8 cellular contexts compared by ENCODE assay signal in the genomic region with DNA sequence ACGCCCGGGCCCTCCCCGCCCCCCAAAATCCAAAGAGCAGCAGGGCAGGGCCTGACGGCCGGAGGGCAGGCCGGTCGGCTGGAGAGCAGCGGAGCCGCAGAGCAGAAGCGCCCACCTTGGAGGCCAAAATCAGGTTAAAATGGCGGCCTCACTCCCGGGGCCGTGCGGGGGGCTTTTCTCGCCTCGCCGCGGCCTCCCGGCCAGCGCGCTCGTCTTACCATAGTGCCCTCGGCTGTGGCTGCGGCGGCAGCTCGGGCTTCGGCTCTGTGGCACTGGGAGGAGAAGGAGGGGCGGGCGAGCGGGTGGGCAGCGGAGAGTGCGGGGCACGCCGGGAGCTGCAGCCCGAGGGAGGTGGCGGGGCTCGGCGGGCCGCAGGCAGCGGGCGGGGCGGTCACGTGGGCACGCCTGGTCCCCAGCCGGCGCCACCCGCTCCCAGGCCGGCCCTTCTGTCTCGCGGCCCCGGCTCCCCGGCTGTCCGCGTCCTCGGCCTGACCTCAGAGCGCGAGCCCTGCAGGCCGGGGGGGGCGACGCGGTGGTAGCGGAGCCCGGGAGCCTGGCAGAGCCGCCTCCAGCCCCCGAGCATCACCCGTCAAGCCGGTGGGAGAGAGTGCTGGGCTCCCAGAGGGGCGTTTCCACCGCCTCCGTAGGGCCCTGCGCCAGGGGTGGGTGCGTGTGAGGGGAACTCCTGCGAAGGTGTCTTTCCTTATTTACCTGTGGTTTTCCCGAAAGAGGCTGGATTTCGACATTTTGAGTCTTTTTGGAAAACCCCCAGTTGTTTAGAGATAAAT. TPM values are rescaled to one million over a fixed set of nuclear protein-coding genes. Genes with fewer than 3 reads are reported as not detected.
DNase-seq lines count a peak whose midpoint lies in the region; ATAC-seq lines count a peak whose summit lies in the region.

A gene (minus strand): TSS at position 274 of the 788 bp plus-strand sequence. CDS start 53 bp downstream, at position 221.

- peaks cover 22 to 36% (median 30%) of the 10 kb centered on the region in 4 donors for H3K4me1 Mint-ChIP-seq in CD4-positive, CD25-positive, alpha-beta regulatory T cell

- H3K4me3 Mint-ChIP-seq in CD4-positive, CD25-positive, alpha-beta regulatory T cell, result peak within 1 kb of the TSS; percentile 92 to 98 (median 95)

- no peaks in the 10 kb centered on the region for H3K36me3 ChIP-seq in CD4-positive, CD25-positive, alpha-beta regulatory T cell (ENCODE audit: control insufficient read depth, insufficient read depth, low read length)

- H3K9me3 ChIP-seq in CD4-positive, CD25-positive, alpha-beta regulatory T cell (ENCODE audit: control insufficient read depth in 2 of 2, low read length in 2 of 2), result no peaks in the 10 kb centered on the region

- ATAC-seq in CD4-positive, CD25-positive, alpha-beta regulatory T cell (ENCODE audit: low read depth in 2 of 2), result peak; percentile 85 to 86
- peak; percentile 74 for ATAC-seq in GM19395 (IDR thresholded peaks at IDR 0.05; ENCODE audit: unreplicated experiment)
- ATAC-seq in HG03521 (IDR thresholded peaks at IDR 0.05; ENCODE audit: unreplicated experiment), result peak; percentile 79

- peaks cover 5% of the 10 kb centered on the region for H3K36me3 Mint-ChIP-seq in CD4-positive, CD25-positive, alpha-beta regulatory T cell

- H3K27ac Mint-ChIP-seq in CD4-positive, CD25-positive, alpha-beta regulatory T cell, result peak within 1 kb of the TSS; percentile 88 to 94 (median 93)

- DNase-seq in CD4-positive, CD25-positive, alpha-beta regulatory T cell, result peak; percentile 56 to 70 (median 68)
- DNase-seq in NCI-H774 (lab: John Stamatoyannopoulos, UW) (peak; percentile 84), medulla oblongata (ENCODE audit: extremely low spot score) (peak; percentile 91)
- peak; percentile 15 to 58 for DNase-seq in activated CD8-positive, alpha-beta memory T cell treated with anti-CD3 and anti-CD28 coated beads for 1 hour (ENCODE audit: extremely low read depth in 1 of 2, low read depth in 1 of 2)
- peak; percentile 70 for DNase-seq in effector CD8-positive, alpha-beta T cell (lab: John Stamatoyannopoulos, UW)
- DNase-seq in stimulated activated CD4-positive, alpha-beta T cell treated with anti-CD3 and anti-CD28 coated beads, TNF-alpha, amount 100 ng/mL, for 48 hours (ENCODE audit: low read depth in 3 of 3), result peak; percentile 23 to 57 (median 49)

- peaks cover 11% of the 10 kb centered on the region for H3K4me1 ChIP-seq in CD4-positive, CD25-positive, alpha-beta regulatory T cell (ENCODE audit: control insufficient read depth, insufficient read depth, low read length, poor library complexity, severe bottlenecking)

- H3K27ac ChIP-seq in CD4-positive, CD25-positive, alpha-beta regulatory T cell (ENCODE audit: insufficient read depth, low read length, poor library complexity, severe bottlenecking), result peak within 1 kb of the TSS; percentile 71

- peaks cover 5% of the 10 kb centered on the region for H3K27me3 Mint-ChIP-seq in CD4-positive, CD25-positive, alpha-beta regulatory T cell

- H3K9me3 Mint-ChIP-seq in CD4-positive, CD25-positive, alpha-beta regulatory T cell, result no peaks in the 10 kb centered on the region

- H3K27me3 ChIP-seq in CD4-positive, CD25-positive, alpha-beta regulatory T cell (ENCODE audit: control insufficient read depth, insufficient read depth, low read length), result peaks cover 4% of the 10 kb centered on the region

- peak within 1 kb of the TSS; percentile 96 for H3K4me3 ChIP-seq in CD4-positive, CD25-positive, alpha-beta regulatory T cell (ENCODE audit: low read depth, low read length)

RNA-seq across cellular contexts. Expression of the gene that starts here (rescaled TPM):
- 27.8 TPM for total RNA-seq in CD4-positive, CD25-positive, alpha-beta regulatory T cell
- 10 to 100 TPM in 1 of 4 donors, 1 to 10 TPM in 3; 7.1 to 11.1 (median 7.5) TPM for polyA plus RNA-seq in CD4-positive, CD25-positive, alpha-beta regulatory T cell

Comparison
In these comparisons a context has a peak if more than half of its experiments do, and no peak if none do; other contexts are left out.
1. Peak in every context shown above with its lines: DNase-seq, ATAC-seq, H3K4me3 ChIP-seq and H3K27ac ChIP-seq.
2. DNase-seq: peak in every context shown above with its lines; median percentile 91 in medulla oblongata; 84 in NCI-H774; 70 in effector CD8-positive, alpha-beta T cell; 68 in CD4-positive, CD25-positive, alpha-beta regulatory T cell; 49 in stimulated activated CD4-positive, alpha-beta T cell treated with anti-CD3 and anti-CD28 coated beads, TNF-alpha, amount 100 ng/mL, for 48 hours; 36 in activated CD8-positive, alpha-beta memory T cell treated with anti-CD3 and anti-CD28 coated beads for 1 hour.